7 cellular contexts compared by ENCODE assay signal in the genomic region with DNA sequence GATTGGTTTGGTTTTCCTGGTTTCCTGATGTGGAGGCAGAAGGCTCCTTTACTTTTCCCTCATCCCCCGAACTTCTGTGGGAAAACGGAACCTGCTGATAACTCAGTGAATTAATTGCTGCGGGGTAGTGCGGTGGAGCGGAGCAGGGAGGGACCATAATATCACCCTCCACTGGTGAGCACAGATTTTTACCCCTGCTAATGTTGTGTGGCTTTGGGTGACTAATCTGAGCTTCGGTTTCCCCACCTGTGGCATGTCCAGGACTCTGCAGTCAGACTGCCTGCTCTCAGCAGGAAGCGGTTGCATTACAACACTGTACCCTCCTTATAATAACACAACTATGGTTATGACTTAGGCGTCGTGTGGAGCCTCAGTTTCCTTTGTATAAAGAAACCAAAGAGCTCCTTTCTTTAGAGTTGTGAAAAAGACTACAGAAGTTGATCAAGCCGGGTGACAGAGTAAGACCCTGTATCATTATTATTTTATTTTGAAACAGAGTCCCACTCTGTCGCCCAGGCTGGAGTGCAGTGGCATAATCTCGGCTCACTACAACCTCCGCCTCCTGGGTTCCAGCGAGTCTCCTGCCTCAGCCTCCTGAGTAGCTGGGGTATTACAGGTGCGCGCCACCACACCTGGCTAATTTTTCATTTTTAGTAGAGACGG. TPM values are rescaled to one million over a fixed set of nuclear protein-coding genes. Genes with fewer than 3 reads are reported as not detected.
DNase-seq lines count a peak whose midpoint lies in the region; ATAC-seq and TF ChIP-seq lines count a peak whose summit lies in the region.

No MANE protein-coding gene starts in this region.

- WGBS in lung, 2 donors: 55 to 67% methylated on average over 17 of the region's 17 CpGs

- peak overlapping the region; percentile 36 to 92 for H3K27ac ChIP-seq in lung (ENCODE audit: low read depth in 1 of 2, low read length in 1 of 2)

- H3K9me3 ChIP-seq in NT2/D1 (ENCODE audit: insufficient read depth, low read length): no peaks in the 10 kb centered on the region
- no peaks in the 10 kb centered on the region for H3K9me3 ChIP-seq in lung (ENCODE audit: control insufficient read depth in 2 of 2, insufficient read depth in 1 of 2, low read length in 1 of 2)

- H3K9ac ChIP-seq in NT2/D1 (ENCODE audit: insufficient read length, low read depth): peak overlapping the region; percentile 3

- H3K27me3 ChIP-seq in NT2/D1 (ENCODE audit: insufficient read depth, insufficient read length) (no peaks in the 10 kb centered on the region), lung (ENCODE audit: control insufficient read depth, insufficient read depth) (no peaks in the 10 kb centered on the region)

- H3K36me3 ChIP-seq in NT2/D1 (ENCODE audit: insufficient read depth, insufficient read length, low read length): peaks cover 18% of the 10 kb centered on the region
- H3K36me3 ChIP-seq in lung (ENCODE audit: control insufficient read depth in 2 of 2, insufficient read depth in 2 of 2, low read length in 2 of 2): no peaks in the 10 kb centered on the region

- no peak for TF ChIP-seq CTCF in lung (IDR thresholded peaks at IDR 0.05; ENCODE audit: control extremely low read depth, extremely low read depth)

- H3K4me3 ChIP-seq in NT2/D1 (ENCODE audit: insufficient read length, low read depth) (no peak overlapping the region), lung (no peak overlapping the region)

- ATAC-seq in GM18502 (IDR thresholded peaks at IDR 0.05; ENCODE audit: poor library complexity, unreplicated experiment) (peak; percentile 80), lung (ENCODE audit: insufficient read depth, low FRiP score) (no peak)

- peak; percentile 64 for DNase-seq in HCEC 1CT
- DNase-seq in NT2/D1 (ENCODE audit: low read depth, low spot score): no peak
- peak; percentile 82 for DNase-seq in activated effector memory CD4-positive, alpha-beta T cell treated with anti-CD3 and anti-CD28 coated beads, Interleukin-2, amount 50 U/mL, for 16 hours
- DNase-seq in lung (ENCODE audit: low spot score): no peak
- no peak for DNase-seq in NCI-H446 treated with DMSO at 0.1 percent for 48 hours (lab: John Stamatoyannopoulos, UW)
- no peak for DNase-seq in GDM1 (lab: John Stamatoyannopoulos, UW)

- H3K4me1 ChIP-seq in NT2/D1 (ENCODE audit: insufficient read depth, insufficient read length) (peaks cover 4% of the 10 kb centered on the region), lung (ENCODE audit: control insufficient read depth in 2 of 2, insufficient read depth in 2 of 2, low read length in 2 of 2) (peaks cover 0 to 2% of the 10 kb centered on the region in 2 donors)

RNA-seq across cellular contexts. Expression of gene ID1, which starts 2.2 kb away (rescaled TPM):
- 100 to 1,000 TPM; 251 to 389 TPM for total RNA-seq in lung
- polyA plus RNA-seq in lung: 100 to 1,000 TPM; 299 to 824 TPM

RNA-seq across cellular contexts. Expression of gene COX4I2, which starts 34.8 kb away (rescaled TPM):
- total RNA-seq in lung: 10 to 100 TPM; 14.4 to 18.8 TPM
- 10 to 100 TPM; 21.0 to 51.8 TPM for polyA plus RNA-seq in lung

Comparison
In these comparisons a context has a peak if more than half of its experiments do, and no peak if none do; other contexts are left out.
1. DNase-seq: peak in HCEC 1CT (single experiment) and activated effector memory CD4-positive, alpha-beta T cell treated with anti-CD3 and anti-CD28 coated beads, Interleukin-2, amount 50 U/mL, for 16 hours (single experiment); none in NT2/D1 (single experiment), lung (single experiment), NCI-H446 treated with DMSO at 0.1 percent for 48 hours (single experiment) and GDM1 (single experiment).